ENCODE assay signal across 21 cellular contexts in genomic region chr13:100581504-100581903, GRCh38.
"Had no signal": no experiment of that assay in that cellular context is flagged by ENCODE, and none has a peak within 500 bp of the region (broad histone marks: within the 10 kb centered on the region; RNA-seq: fewer than 3 reads in every experiment).

No MANE protein-coding gene starts in this region.

- H3K4me3 ChIP-seq: hepatocyte, left ventricle myocardium inferior, thyroid gland, upper lobe of right lung had no signal

- H3K27ac ChIP-seq: hepatocyte, left ventricle myocardium inferior, thyroid gland, upper lobe of right lung had no signal

- H3K9me3 ChIP-seq: thyroid gland, upper lobe of right lung had no signal

- H3K27me3 ChIP-seq: hepatocyte, thyroid gland, upper lobe of right lung had no signal

- H3K4me3 Mint-ChIP-seq: activated T-cell treated with anti-CD3 and anti-CD28 coated beads, Interleukin-2, amount 50 U/mL, for 4 hours; central memory CD8-positive, alpha-beta T cell; WTC11 had no signal

- H3K9me3 Mint-ChIP-seq: central memory CD8-positive, alpha-beta T cell had no signal

- H3K4me1 ChIP-seq: left ventricle myocardium inferior, thyroid gland, upper lobe of right lung had no signal

- ATAC-seq: esophagus mucosa; naive thymus-derived CD4-positive, alpha-beta T cell; SK-N-SH treated with all-trans-retinoic acid at 6 μM for 48 hours; upper lobe of right lung; WTC11 had no signal

- H3K27ac Mint-ChIP-seq: progenitor cell of endocrine pancreas, WTC11 had no signal

- H3K36me3 ChIP-seq: thyroid gland, upper lobe of right lung had no signal

- DNase-seq: activated CD8-positive, alpha-beta memory T cell treated with anti-CD3 and anti-CD28 coated beads, Interleukin-2, amount 50 U/mL, for 4 hours; activated gamma-delta T cell; activated T-cell treated with anti-CD3 and anti-CD28 coated beads, Interleukin-2, amount 50 U/mL, for 4 hours; effector memory CD4-positive, alpha-beta T cell; glutamatergic neuron; left ventricle myocardium inferior; retina; SHP77 treated with DMSO at 0.1 percent for 48 hours; stimulated activated CD4-positive, alpha-beta T cell treated with anti-CD3 and anti-CD28 coated beads, Interleukin-4, amount 100 ng/mL, for 1 hour; stimulated activated naive CD4-positive, alpha-beta T cell treated with Interleukin-2 at 50 U/mL for 16 hours; substantia nigra; T1000; thyroid gland; upper lobe of right lung had no signal

- H3K27me3 Mint-ChIP-seq: central memory CD8-positive, alpha-beta T cell; naive thymus-derived CD4-positive, alpha-beta T cell; progenitor cell of endocrine pancreas had no signal
